Comparison of ENCODE assay signal across 8 cellular contexts in genomic region chr5:177472460-177473441, GRCh38. TPM values are rescaled to one million over a fixed set of nuclear protein-coding genes. Genes with fewer than 3 reads are reported as not detected.
A peak's percentile ranks its signal among the peaks of the same experiment; 100 is the strongest.
DNase-seq lines count a peak whose midpoint lies in the region; ATAC-seq and TF ChIP-seq lines count a peak whose summit lies in the region.

No MANE protein-coding gene starts in this region.

- ATAC-seq in HG03108 (IDR thresholded peaks at IDR 0.05; ENCODE audit: unreplicated experiment) (peak; percentile 37), lung (ENCODE audit: insufficient read depth, low FRiP score) (no peak), HG03097 (IDR thresholded peaks at IDR 0.05; ENCODE audit: low FRiP score, unreplicated experiment) (no peak)

- H3K36me3 ChIP-seq in lung (ENCODE audit: control insufficient read depth in 2 of 2, insufficient read depth in 2 of 2, low read length in 2 of 2), result peaks cover 0 to under 1% of the 10 kb centered on the region in 2 donors

- H3K4me1 Mint-ChIP-seq in T-helper 2 cell treated with Interferon-gamma antibody and Interleukin-4, amounts not matched to agents 5 μg/mL and 100 μg/mL, for 36 hours (ENCODE audit: low read depth), result peaks cover 26% of the 10 kb centered on the region
- peaks cover 54% of the 10 kb centered on the region for H3K4me1 Mint-ChIP-seq in stimulated activated naive CD8-positive, alpha-beta T cell treated with anti-CD3 and anti-CD28 coated beads, Interleukin-15, Interleukin-2, amounts not matched to agents 100 ng/mL and 50 ng/mL, for 24 hours (ENCODE audit: low read depth)

- peaks cover 9% of the 10 kb centered on the region for H3K27me3 Mint-ChIP-seq in T-helper 2 cell treated with Interferon-gamma antibody and Interleukin-4, amounts not matched to agents 5 μg/mL and 100 μg/mL, for 36 hours (ENCODE audit: low read depth)
- H3K27me3 Mint-ChIP-seq in stimulated activated naive CD8-positive, alpha-beta T cell treated with anti-CD3 and anti-CD28 coated beads, Interleukin-15, Interleukin-2, amounts not matched to agents 100 ng/mL and 50 ng/mL, for 24 hours, result no peaks in the 10 kb centered on the region

- H3K9me3 ChIP-seq in lung (ENCODE audit: control insufficient read depth in 2 of 2, insufficient read depth in 1 of 2, low read length in 1 of 2), result no peaks in the 10 kb centered on the region

- peak overlapping the region; percentile 69 for H3K4me3 ChIP-seq in GM12875 (ENCODE audit: low read depth, low read length)
- peak overlapping the region; percentile 89 to 91 for H3K4me3 ChIP-seq in cardiac fibroblast (replicated peaks in 1 of 2; ENCODE audit: low read depth in 2 of 2, low read length in 2 of 2)
- peak overlapping the region; percentile 42 for H3K4me3 ChIP-seq in lung

- DNase-seq in T-helper 2 cell treated with Interferon-gamma antibody and Interleukin-4, amounts not matched to agents 5 μg/mL and 100 μg/mL, for 36 hours (ENCODE audit: low spot score), result peak; percentile 60
- DNase-seq in cardiac fibroblast (ENCODE audit: low read depth in 2 of 2), result no peak
- no peak for DNase-seq in lung (ENCODE audit: low spot score)
- DNase-seq in NCI-H2029 (lab: John Stamatoyannopoulos, UW), result no peak

- 1 to 2% methylated on average over 47 to 93 of the region's 93 CpGs for WGBS in lung, 2 donors

- H3K27ac Mint-ChIP-seq in T-helper 2 cell treated with Interferon-gamma antibody and Interleukin-4, amounts not matched to agents 5 μg/mL and 100 μg/mL, for 36 hours, result no peak overlapping the region
- peak overlapping the region; percentile 76 for H3K27ac Mint-ChIP-seq in stimulated activated naive CD8-positive, alpha-beta T cell treated with anti-CD3 and anti-CD28 coated beads, Interleukin-15, Interleukin-2, amounts not matched to agents 100 ng/mL and 50 ng/mL, for 24 hours

- peaks cover 3% of the 10 kb centered on the region for H3K36me3 Mint-ChIP-seq in T-helper 2 cell treated with Interferon-gamma antibody and Interleukin-4, amounts not matched to agents 5 μg/mL and 100 μg/mL, for 36 hours (ENCODE audit: low read depth)
- peaks cover 5% of the 10 kb centered on the region for H3K36me3 Mint-ChIP-seq in stimulated activated naive CD8-positive, alpha-beta T cell treated with anti-CD3 and anti-CD28 coated beads, Interleukin-15, Interleukin-2, amounts not matched to agents 100 ng/mL and 50 ng/mL, for 24 hours (ENCODE audit: low read depth)

- H3K27ac ChIP-seq in lung (ENCODE audit: low read depth in 1 of 2, low read length in 1 of 2), result peak overlapping the region in 1 of 2 donors; percentile 15

- H3K4me3 Mint-ChIP-seq in T-helper 2 cell treated with Interferon-gamma antibody and Interleukin-4, amounts not matched to agents 5 μg/mL and 100 μg/mL, for 36 hours, result peak overlapping the region; percentile 49
- H3K4me3 Mint-ChIP-seq in stimulated activated naive CD8-positive, alpha-beta T cell treated with anti-CD3 and anti-CD28 coated beads, Interleukin-15, Interleukin-2, amounts not matched to agents 100 ng/mL and 50 ng/mL, for 24 hours, result peak overlapping the region; percentile 83

- peaks cover 0 to 11% of the 10 kb centered on the region in 2 donors for H3K4me1 ChIP-seq in lung (ENCODE audit: control insufficient read depth in 2 of 2, insufficient read depth in 2 of 2, low read length in 2 of 2)

- H3K27me3 ChIP-seq in lung (ENCODE audit: control insufficient read depth, insufficient read depth), result no peaks in the 10 kb centered on the region

- no peak for TF ChIP-seq CTCF in GM12875 (IDR thresholded peaks at IDR 0.05; ENCODE audit: borderline replicate concordance, insufficient read depth, low read depth, low read length)
- TF ChIP-seq CTCF in cardiac fibroblast (IDR thresholded peaks at IDR 0.05; ENCODE audit: low read depth, low read length), result no peak
- no peak for TF ChIP-seq CTCF in lung (IDR thresholded peaks at IDR 0.05; ENCODE audit: control extremely low read depth, extremely low read depth)

- no peaks in the 10 kb centered on the region for H3K9me3 Mint-ChIP-seq in T-helper 2 cell treated with Interferon-gamma antibody and Interleukin-4, amounts not matched to agents 5 μg/mL and 100 μg/mL, for 36 hours
- no peaks in the 10 kb centered on the region for H3K9me3 Mint-ChIP-seq in stimulated activated naive CD8-positive, alpha-beta T cell treated with anti-CD3 and anti-CD28 coated beads, Interleukin-15, Interleukin-2, amounts not matched to agents 100 ng/mL and 50 ng/mL, for 24 hours

RNA-seq across cellular contexts. Expression of gene DBN1, which starts 0.7 kb away (rescaled TPM):
- total RNA-seq in lung, result 10 to 100 TPM; 36.5 to 38.3 TPM
- polyA plus RNA-seq in lung, result 10 to 100 TPM; 18.7 to 24.1 TPM

RNA-seq across cellular contexts. Expression of gene PDLIM7, which starts 24.7 kb away (rescaled TPM):
- 100 to 1,000 TPM in 1 of 2 donors, 10 to 100 TPM in 1; 49.2 to 124 TPM for total RNA-seq in lung
- 100 to 1,000 TPM in 1 of 2 donors, 10 to 100 TPM in 1; 65.5 to 102 TPM for polyA plus RNA-seq in lung

RNA-seq across cellular contexts. Expression of gene PRR7, which starts 26.1 kb away (rescaled TPM):
- 1 to 10 TPM; 2.9 to 7.2 TPM for total RNA-seq in lung
- polyA plus RNA-seq in lung, result 1 to 10 TPM; 1.9 to 5.0 TPM

RNA-seq across cellular contexts. Expression of gene DOK3, which starts 36.9 kb away (rescaled TPM):
- total RNA-seq in lung, result 10 to 100 TPM; 15.6 to 73.5 TPM
- polyA plus RNA-seq in lung, result 100 to 1,000 TPM in 1 of 2 donors, 10 to 100 TPM in 1; 22.0 to 146 TPM

RNA-seq across cellular contexts. Expression of gene DDX41, which starts 44.0 kb away (rescaled TPM):
- 10 to 100 TPM; 64.9 to 82.4 TPM for total RNA-seq in lung
- 100 to 1,000 TPM in 1 of 2 donors, 10 to 100 TPM in 1; 63.2 to 110 TPM for polyA plus RNA-seq in lung
